1 cellular context compared by ENCODE assay signal in genomic region chr15:86654501-86654900, GRCh38.
TF ChIP-seq lines count a peak whose summit lies in the region.

No MANE protein-coding gene starts in this region.

TF ChIP-seq in WTC11, 78 proteins besides CTCF, POLR2A, EP300 and RAD21 (continued from another document):
- TF ChIP-seq AR (CRISPR knock-in tag; IDR thresholded peaks at IDR 0.05) (no peak), FOXP1 (CRISPR knock-in tag; IDR thresholded peaks at IDR 0.05; ENCODE audit: borderline replicate concordance) (no peak), HMGA2 (CRISPR knock-in tag; IDR thresholded peaks at IDR 0.05) (no peak), OVOL2 (CRISPR knock-in tag; IDR thresholded peaks at IDR 0.05; ENCODE audit: borderline replicate concordance) (no peak), CBFB (CRISPR knock-in tag; IDR thresholded peaks at IDR 0.05; ENCODE audit: low read depth) (no peak), ESRRA (CRISPR knock-in tag; IDR thresholded peaks at IDR 0.05; ENCODE audit: borderline replicate concordance) (no peak), ZNF232 (CRISPR knock-in tag; IDR thresholded peaks at IDR 0.05) (no peak), ATF3 (CRISPR knock-in tag; conservative IDR thresholded peaks at IDR 0.05) (no peak), ZMAT4 (CRISPR knock-in tag; IDR thresholded peaks at IDR 0.05) (no peak)
